In the genomic region with DNA sequence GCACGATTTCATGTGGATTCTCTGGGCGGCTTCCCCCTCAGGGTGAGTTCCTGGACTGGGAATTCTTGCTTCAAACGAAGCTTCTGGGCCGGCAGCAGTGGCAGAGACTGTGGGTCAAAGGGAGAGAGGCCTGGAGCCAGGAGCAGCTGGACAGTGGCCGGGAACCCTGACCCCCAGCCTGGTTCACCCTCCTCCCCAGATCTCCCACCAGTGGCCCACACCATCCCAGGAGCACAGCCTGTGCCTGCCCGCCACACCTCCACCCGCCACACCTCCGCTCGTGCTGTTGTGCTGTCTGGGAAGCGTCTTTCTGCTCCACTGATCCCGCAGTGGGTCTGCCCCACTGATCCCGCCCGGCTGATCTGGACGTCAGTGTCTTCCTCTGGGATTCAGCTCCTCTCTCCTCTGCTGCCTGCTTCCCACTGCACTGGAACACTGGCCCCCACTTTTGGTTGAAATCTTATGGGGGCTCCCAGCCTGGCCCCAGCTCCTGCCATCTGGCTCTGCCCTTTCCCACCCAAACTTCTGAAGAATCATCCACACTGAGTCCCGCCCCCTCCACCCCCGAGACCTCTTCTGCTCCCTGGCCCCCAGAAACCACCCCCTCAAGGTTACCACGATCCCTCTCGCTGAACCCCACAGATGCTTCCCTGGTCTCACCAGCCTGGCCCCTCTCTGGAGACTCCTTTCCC, we compare ENCODE assay signal across 27 cellular contexts. TPM values are rescaled to one million over a fixed set of nuclear protein-coding genes. Genes with fewer than 3 reads are reported as not detected.
DNase-seq lines count a peak whose midpoint lies in the region; FAIRE-seq and TF ChIP-seq lines count a peak whose summit lies in the region.
"Had no signal": no experiment of that assay in that cellular context is flagged by ENCODE, and none has a peak within 500 bp of the region (broad histone marks: within the 10 kb centered on the region; RNA-seq: fewer than 3 reads in every experiment).

No MANE protein-coding gene starts in this region.

- H3K27ac ChIP-seq in right atrium auricular region, result no peak overlapping the region
- H3K27ac ChIP-seq: cardiac muscle cell, coronary artery, thoracic aorta, vagina had no signal

- TF ChIP-seq CTCF in right atrium auricular region (IDR thresholded peaks at IDR 0.05), result no peak

- no peaks in the 10 kb centered on the region for H3K27me3 ChIP-seq in right atrium auricular region
- H3K27me3 ChIP-seq: cardiac muscle cell, vagina had no signal

- TF ChIP-seq POLR2A in GM12892 (IDR thresholded peaks at IDR 0.05; ENCODE audit: low read depth, low read length), result no peak

- H3K36me3 ChIP-seq in right atrium auricular region, result no peaks in the 10 kb centered on the region
- H3K36me3 ChIP-seq: cardiac muscle cell, thoracic aorta, vagina had no signal

- no peak overlapping the region for H3K4me3 ChIP-seq in right atrium auricular region
- H3K4me3 ChIP-seq: cardiac muscle cell, coronary artery, GM12878, thoracic aorta, vagina had no signal

- no peaks in the 10 kb centered on the region for H3K9me3 ChIP-seq in right atrium auricular region
- H3K9me3 ChIP-seq: thoracic aorta, vagina had no signal

- no peaks in the 10 kb centered on the region for H3K4me1 ChIP-seq in right atrium auricular region
- H3K4me1 ChIP-seq: vagina had no signal

- DNase-seq in cardiac septum (ENCODE audit: low spot score) (peak; percentile 63), right atrium auricular region (ENCODE audit: low spot score) (no peak), islet precursor cell (peak; percentile 63), posterior vena cava (ENCODE audit: low spot score) (peak; percentile 73), GM12892 (ENCODE audit: insufficient read length) (no peak), NCI-H524 treated with DMSO at 0.1 percent for 48 hours (lab: John Stamatoyannopoulos, UW) (no peak), activated gamma-delta T cell treated with Interleukin-2 at 50 U/mL for 16 hours (no peak), GDM1 (lab: John Stamatoyannopoulos, UW) (no peak)
- DNase-seq: activated CD4-positive, alpha-beta T cell treated with anti-CD3 and anti-CD28 coated beads for 4 hours; AML-193; CD8-positive, alpha-beta T cell; effector memory CD4-positive, alpha-beta T cell; naive thymus-derived CD4-positive, alpha-beta T cell; NCI-H2107; NCI-H345; SHP77 treated with DMSO at 0.1 percent for 48 hours; stimulated activated naive CD8-positive, alpha-beta T cell treated with anti-CD3 and anti-CD28 coated beads, Interleukin-15, amount 100 ng/mL, for 72 hours had no signal

- no peak for FAIRE-seq in GM12892 (lab: Jason Lieb, UNC)
- FAIRE-seq: astrocyte, GM12878, H54, keratinocyte had no signal

- intact Hi-C loops in cardiac septum (cut with DNase I), result no loop called here
- intact Hi-C loops in posterior vena cava (cut with DNase I), result no loop called here

RNA-seq across cellular contexts. Expression of gene ZBP1, which starts 9.8 kb away (rescaled TPM):
- 0.43 TPM for total RNA-seq in cardiac septum
- total RNA-seq in right atrium auricular region, result not detected
- total RNA-seq in posterior vena cava, result under 1 TPM; 0.24 to 0.37 TPM
- 2.0 TPM for polyA plus RNA-seq in GM12892 (2012; ENCODE audit: missing spikeins)
- total RNA-seq: A673, astrocyte, cardiac muscle cell had no signal
- polyA plus RNA-seq: cardiac muscle cell had no signal

RNA-seq across cellular contexts. Expression of gene PCK1, which starts 49.5 kb away (rescaled TPM):
- total RNA-seq in cardiac septum (0.48 TPM), right atrium auricular region (1 to 10 TPM in 1 of 2 donors, under 1 TPM in 1; 0.52 to 4.7 TPM), posterior vena cava (under 1 TPM; 0.57 to 0.93 TPM)
- 0.57 TPM for polyA plus RNA-seq in GM12892 (2012; ENCODE audit: missing spikeins)
- total RNA-seq: A673; astrocyte; CD8-positive, alpha-beta T cell; Daoy; naive thymus-derived CD4-positive, alpha-beta T cell had no signal
- polyA plus RNA-seq: cardiac muscle cell; keratinocyte; naive thymus-derived CD4-positive, alpha-beta T cell had no signal

Comparison
In these comparisons a context has a peak if more than half of its experiments do, and no peak if none do; other contexts are left out.
1. DNase-seq: peak in cardiac septum (single experiment), islet precursor cell (single experiment) and posterior vena cava (single experiment); none in right atrium auricular region (single experiment), GM12892 (single experiment), NCI-H524 treated with DMSO at 0.1 percent for 48 hours (single experiment), activated gamma-delta T cell treated with Interleukin-2 at 50 U/mL for 16 hours (single experiment) and GDM1 (single experiment).